In genomic region chr21:29299046-29299905, GRCh38 we compare ENCODE assay signal across 8 cellular contexts. TPM values are rescaled to one million over a fixed set of nuclear protein-coding genes. Genes with fewer than 3 reads are reported as not detected.
DNase-seq lines count a peak whose midpoint lies in the region; ATAC-seq, FAIRE-seq and TF ChIP-seq lines count a peak whose summit lies in the region.

No MANE protein-coding gene starts in this region.

- peak; percentile 69 to 77 for ATAC-seq in A549
- peak; percentile 12 for ATAC-seq in HG03439 (IDR thresholded peaks at IDR 0.05; ENCODE audit: unreplicated experiment)

- TF ChIP-seq POLR2A in A549 (IDR thresholded peaks at IDR 0.05; ENCODE audit: low read length) = no peak
- peak; percentile 2 for TF ChIP-seq POLR2A in GM18526 (IDR thresholded peaks at IDR 0.05; ENCODE audit: extremely low read depth, insufficient read length)

- H3K27ac ChIP-seq in A549 = peak overlapping the region; percentile 88 to 98
- peak overlapping the region; percentile 100 for H3K27ac ChIP-seq in neutrophil
- peak overlapping the region; percentile 74 for H3K27ac ChIP-seq in substantia nigra (ENCODE audit: low read depth, low read length, poor library complexity, severe bottlenecking)

- H3K36me3 ChIP-seq in neutrophil = no peaks in the 10 kb centered on the region

- peak overlapping the region; percentile 85 for H3K4me2 ChIP-seq in A549

- peak; percentile 14 to 17 for DNase-seq in A549 (ENCODE audit: low read depth in 1 of 2, low spot score in 1 of 2)
- peak; percentile 76 for DNase-seq in RPMI8226
- peak; percentile 57 for DNase-seq in activated gamma-delta T cell treated with Interleukin-2 at 50 U/mL for 16 hours
- DNase-seq in foreskin melanocyte = peak; percentile 34
- DNase-seq in substantia nigra (lab: John Stamatoyannopoulos, UW) = peak in 37 of 49 donors; percentile 2 to 84 (median 47)

- FAIRE-seq in A549 (lab: Jason Lieb, UNC) = no peak

- POLR2A ChIA-PET in A549 (lab: Yijun Ruan, JAX) = interaction anchor here (1.3 to 2.3 kb wide), 3 partner anchors 15 to 135 kb away, joined by 3 to 6 read pairs (median 4); no protein-coding TSS in a partner anchor

- CTCF ChIA-PET in A549 (lab: Yijun Ruan, JAX) = interaction anchor here (1.1 to 5.8 kb wide), 3 partner anchors 102 to 135 kb away, joined by 3 to 35 read pairs (median 3); no protein-coding TSS in a partner anchor

- no peak for TF ChIP-seq RAD21 in A549 (conservative IDR thresholded peaks at IDR 0.05 in 1 of 2, IDR thresholded peaks at IDR 0.05 in 1 of 2)

- H3K9me3 ChIP-seq in A549 = no peaks in the 10 kb centered on the region
- no peaks in the 10 kb centered on the region for H3K9me3 ChIP-seq in neutrophil

- no peaks in the 10 kb centered on the region for H3K27me3 ChIP-seq in neutrophil

- TF ChIP-seq CTCF in A549 (IDR thresholded peaks at IDR 0.05) = no peak
- no peak for TF ChIP-seq CTCF in neutrophil (IDR thresholded peaks at IDR 0.05)

- H3K4me1 ChIP-seq in A549 (peaks cover 38% of the 10 kb centered on the region), neutrophil (ENCODE audit: control insufficient read depth in 1 of 2, insufficient read depth in 1 of 2, low read depth in 1 of 2, low read length in 1 of 2) (peaks cover 58 to 59% of the 10 kb centered on the region in 2 experiments)

- H3K4me3 ChIP-seq in A549 (peak overlapping the region; percentile 94), neutrophil (ENCODE audit: low read depth in 1 of 2, low read length in 1 of 2) (peak overlapping the region; percentile 92 to 97)

- WGBS in A549 (ENCODE audit: missing lambda C conversion rate) = 2% methylated on average over 22 of the region's 75 CpGs

- TF ChIP-seq EP300 in A549 (IDR thresholded peaks at IDR 0.05) = no peak

TF ChIP-seq in A549, 52 proteins besides CTCF, POLR2A, EP300 and RAD21:
- TF ChIP-seq E2F6 (IDR thresholded peaks at IDR 0.05; ENCODE audit: borderline replicate concordance, low read depth) (no peak), HOXB5 (CRISPR knock-in tag; IDR thresholded peaks at IDR 0.05) (no peak), ZNF302 (CRISPR knock-in tag; IDR thresholded peaks at IDR 0.05) (no peak), SREBF2 (IDR thresholded peaks at IDR 0.05) (no peak), FOSB (CRISPR knock-in tag; IDR thresholded peaks at IDR 0.05) (no peak), KDM5A (IDR thresholded peaks at IDR 0.05) (no peak), CHD4 (IDR thresholded peaks at IDR 0.05; ENCODE audit: borderline replicate concordance) (no peak), NFE2L2 (conservative IDR thresholded peaks at IDR 0.05; ENCODE audit: low read length) (no peak), HOXB13 (CRISPR knock-in tag; IDR thresholded peaks at IDR 0.05; ENCODE audit: low read depth) (no peak)
- TF ChIP-seq, protein P1, sequence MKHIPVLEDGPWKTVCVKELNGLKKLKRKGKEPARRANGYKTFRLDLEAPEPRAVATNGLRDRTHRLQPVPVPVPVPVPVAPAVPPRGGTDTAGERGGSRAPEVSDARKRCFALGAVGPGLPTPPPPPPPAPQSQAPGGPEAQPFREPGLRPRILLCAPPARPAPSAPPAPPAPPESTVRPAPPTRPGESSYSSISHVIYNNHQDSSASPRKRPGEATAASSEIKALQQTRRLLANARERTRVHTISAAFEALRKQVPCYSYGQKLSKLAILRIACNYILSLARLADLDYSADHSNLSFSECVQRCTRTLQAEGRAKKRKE (CRISPR knock-in tag; IDR thresholded peaks at IDR 0.05; ENCODE audit: low read depth) = no peak

RNA-seq across cellular contexts. Expression of gene BACH1, which starts 0.6 kb away (rescaled TPM):
- polyA plus RNA-seq in A549 (2011; rRNA removed) = 18.7 and 21.4 TPM in 2 replicates
- polyA plus RNA-seq in A549 (2012; cell fraction: cytosol; rRNA removed) = 3.5 and 3.8 TPM in 2 replicates
- polyA plus RNA-seq in A549 (2012; cell fraction: nucleus; rRNA removed) = 2.2 and 2.3 TPM in 2 replicates
- polyA plus RNA-seq in A549 (2017; fragmentation: RNase III; extraction: RNeasy Plus Mini Kit Qiagen cat#74134 plus additional on column Dnase treatment) = 4.8 to 5.2 TPM (median 5.0 TPM) in 3 replicates
- polyA minus RNA-seq in A549 (2011; rRNA and poly(A)+ RNA removed) = 33.1 and 68.0 TPM in 2 replicates

Comparison
In these comparisons a context has a peak if more than half of its experiments do, and no peak if none do; other contexts are left out.
1. Peak in every context shown above with its lines: DNase-seq, ATAC-seq, H3K4me3 ChIP-seq and H3K27ac ChIP-seq.
2. DNase-seq: peak in every context shown above with its lines; median percentile 76 in RPMI8226; 57 in activated gamma-delta T cell treated with Interleukin-2 at 50 U/mL for 16 hours; 47 in substantia nigra; 34 in foreskin melanocyte; 16 in A549.